ENCODE assay signal across 8 cellular contexts in the genomic region with DNA sequence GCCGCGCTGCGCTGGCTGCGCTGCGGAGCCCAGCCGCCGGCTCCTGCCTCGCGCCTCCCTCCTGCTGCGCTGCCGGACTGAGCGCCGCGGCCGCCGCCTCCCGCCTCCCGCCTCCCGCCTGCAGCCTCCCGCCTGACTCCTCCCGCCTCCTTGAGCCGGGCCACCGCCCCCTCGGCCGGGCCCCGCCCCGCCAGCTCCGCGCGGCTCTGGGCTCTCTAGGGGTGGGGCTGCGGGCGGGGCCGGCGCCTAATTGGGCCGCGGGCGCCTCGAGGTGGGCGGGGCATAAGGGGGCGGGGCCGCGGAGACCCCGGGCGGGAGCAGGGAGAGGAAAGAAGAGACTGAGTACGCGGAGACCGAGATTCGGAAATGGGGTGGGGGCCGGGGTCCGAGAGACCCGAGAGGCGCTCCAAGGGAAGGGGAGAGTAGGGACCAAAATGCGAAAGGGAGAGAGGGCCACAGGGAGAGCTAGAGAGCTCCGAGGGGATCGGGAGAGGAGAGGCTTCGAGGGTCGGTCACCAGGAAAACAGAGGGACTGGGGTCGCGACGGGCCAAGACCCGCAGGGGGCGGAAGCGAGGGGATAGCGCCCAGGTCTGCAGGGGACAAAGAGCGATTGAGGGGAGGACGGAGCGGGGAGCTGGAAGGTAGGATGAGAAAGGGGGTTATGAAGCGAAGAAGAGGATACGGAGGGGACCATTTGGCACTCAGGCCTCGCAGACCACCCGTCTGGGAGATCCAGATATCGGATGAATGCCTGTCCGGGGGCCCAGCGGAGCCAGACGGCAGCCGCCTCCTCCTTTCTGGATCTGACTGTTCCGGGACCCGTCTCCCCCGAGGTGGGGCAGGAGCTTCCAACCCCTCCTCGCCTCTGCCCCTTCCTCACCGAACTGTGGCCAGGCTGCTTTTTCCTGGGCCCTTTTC. TPM values are rescaled to one million over a fixed set of nuclear protein-coding genes. Genes with fewer than 3 reads are reported as not detected.
DNase-seq lines count a peak whose midpoint lies in the region; ATAC-seq, FAIRE-seq and TF ChIP-seq lines count a peak whose summit lies in the region.

C1QL1 (minus strand) TSS at position 79 of the 919 bp plus-strand sequence. CDS start 255 bp downstream, outside the sequence.

- CTCF ChIA-PET in HepG2 (lab: Yijun Ruan, JAX; ENCODE audit: low intra/inter-chr PET ratio, low total read pairs) = no interaction called here

- peak within 1 kb of the TSS; percentile 99 for H3K4me2 ChIP-seq in HepG2 (ENCODE audit: low read depth, low read length)

- no peaks in the 10 kb centered on the region for H3K36me3 Mint-ChIP-seq in activated CD4-positive, alpha-beta T cell treated with anti-CD3 and anti-CD28 coated beads, Interleukin-2, amount 10 ng/mL, durations not matched to agents 24 days and 14 days (ENCODE audit: low read depth)

- peak; percentile 77 for DNase-seq in NCI-H345 treated with DMSO at 0.1 percent for 48 hours (lab: John Stamatoyannopoulos, UW; ENCODE audit: unreplicated experiment)
- DNase-seq in activated CD4-positive, alpha-beta T cell treated with anti-CD3 and anti-CD28 coated beads, Interleukin-2, amount 10 ng/mL, durations not matched to agents 24 days and 14 days = peak; percentile 97
- DNase-seq in coronary artery (ENCODE audit: low spot score) = peak; percentile 84
- DNase-seq in HepG2 (ENCODE audit: low spot score) = peak; percentile 84
- peak; percentile 87 to 92 for DNase-seq in stimulated activated CD4-positive, alpha-beta T cell treated with anti-CD3 and anti-CD28 coated beads, Interleukin-2, amount 100 ng/mL, for 24 hours

- H3K4me1 ChIP-seq in ACC112 (ENCODE audit: control insufficient read depth, insufficient read depth, low read length, unreplicated experiment) (peaks cover 19% of the 10 kb centered on the region), HepG2 (ENCODE audit: insufficient read depth, low read length) (peaks cover 36% of the 10 kb centered on the region)

- no peak for FAIRE-seq in HepG2 (lab: Jason Lieb, UNC)

- H3K27me3 ChIP-seq in ACC112 (ENCODE audit: insufficient read depth, low read length) = peaks cover 38% of the 10 kb centered on the region
- H3K27me3 ChIP-seq in HepG2 (ENCODE audit: control insufficient read depth in 1 of 2, insufficient read depth in 2 of 2, low read length in 2 of 2) = peaks cover 35 to 79% of the 10 kb centered on the region in 2 experiments

- TF ChIP-seq RAD21 in HepG2 (CRISPR knock-in tag; IDR thresholded peaks at IDR 0.05) = 0 out of 2 replicates have a peak, but pooled peaks have one; percentile 15

- H3K36me3 ChIP-seq in ACC112 (ENCODE audit: insufficient read depth, low read length) (no peaks in the 10 kb centered on the region), HepG2 (replicated peaks in 1 of 2; ENCODE audit: control insufficient read depth in 1 of 2, insufficient read depth in 2 of 2, low read length in 2 of 2) (no peaks in the 10 kb centered on the region)

- TF ChIP-seq CTCF in coronary artery (IDR thresholded peaks at IDR 0.05) = no peak
- TF ChIP-seq CTCF in HepG2 (CRISPR knock-in tag; IDR thresholded peaks at IDR 0.05) = peak; percentile 65

- POLR2A ChIA-PET in HepG2 (lab: Yijun Ruan, JAX) = interaction anchor here (0.6 to 1.7 kb wide), 5 partner anchors 12 to 966 kb away, joined by 3 to 10 read pairs (median 3); partner anchors contain the start of gene HEXIM1

- H3K4me3 ChIP-seq in ACC112 (ENCODE audit: low read depth, low read length) (peak within 1 kb of the TSS; percentile 71), coronary artery (peak within 1 kb of the TSS; percentile 62), HepG2 (replicated peaks in 1 of 3; ENCODE audit: insufficient read depth in 1 of 3, low read depth in 2 of 3, low read length in 3 of 3) (peak within 1 kb of the TSS; percentile 56 to 83 (median 63))

- no peaks in the 10 kb centered on the region for H4K20me1 ChIP-seq in HepG2 (ENCODE audit: insufficient read depth, low read length)

- H3K27ac ChIP-seq in ACC112 (ENCODE audit: low read depth, low read length) = no peak within 1 kb of the TSS
- H3K27ac ChIP-seq in coronary artery = no peak within 1 kb of the TSS
- no peak within 1 kb of the TSS for H3K27ac ChIP-seq in HepG2 (ENCODE audit: extremely low read length, insufficient read depth, low read length)

- peaks cover 68% of the 10 kb centered on the region for H3K27me3 Mint-ChIP-seq in activated CD4-positive, alpha-beta T cell treated with anti-CD3 and anti-CD28 coated beads, Interleukin-2, amount 10 ng/mL, durations not matched to agents 24 days and 14 days

- H3K9me3 Mint-ChIP-seq in activated CD4-positive, alpha-beta T cell treated with anti-CD3 and anti-CD28 coated beads, Interleukin-2, amount 10 ng/mL, durations not matched to agents 24 days and 14 days = no peaks in the 10 kb centered on the region

- 0 out of 4 replicates have a peak, but pooled peaks of 1 of the 2 experiments have one; percentile 18 for TF ChIP-seq EP300 in HepG2 (IDR thresholded peaks at IDR 0.05; ENCODE audit: low read depth in 2 of 2, low read length in 2 of 2)
- TF ChIP-seq EP300 in HepG2 (CRISPR knock-in tag; IDR thresholded peaks at IDR 0.05; ENCODE audit: borderline replicate concordance) = no peak

- peak within 1 kb of the TSS; percentile 51 for H3K27ac Mint-ChIP-seq in activated CD4-positive, alpha-beta T cell treated with anti-CD3 and anti-CD28 coated beads, Interleukin-2, amount 10 ng/mL, durations not matched to agents 24 days and 14 days

- no peaks in the 10 kb centered on the region for H3K9me3 ChIP-seq in HepG2 (ENCODE audit: low read length)

- H3K79me2 ChIP-seq in ACC112 (ENCODE audit: control insufficient read depth, insufficient read depth, low read length, unreplicated experiment) (no peaks in the 10 kb centered on the region), HepG2 (ENCODE audit: insufficient read depth, low read length) (no peaks in the 10 kb centered on the region)

- BruUV-seq in HepG2 (replicated peaks; lab: Mats Ljungman, UMichigan) = no TSS peak

- H2AFZ ChIP-seq in ACC112 (ENCODE audit: low read length, unreplicated experiment) = peak within 1 kb of the TSS; percentile 34
- no peak within 1 kb of the TSS for H2AFZ ChIP-seq in HepG2 (ENCODE audit: low read length)

- whole genome bisulfite sequencing in HepG2 (ENCODE audit: low lambda C conversion rate) = 11% methylated on average over 58 of the region's 81 CpGs

- H3K4me1 Mint-ChIP-seq in activated CD4-positive, alpha-beta T cell treated with anti-CD3 and anti-CD28 coated beads, Interleukin-2, amount 10 ng/mL, durations not matched to agents 24 days and 14 days = peaks cover 32% of the 10 kb centered on the region

- intact Hi-C loops in activated CD4-positive, alpha-beta T cell treated with anti-CD3 and anti-CD28 coated beads, Interleukin-2, amount 10 ng/mL, durations not matched to agents 24 days and 14 days (cut with micrococcal nuclease) = loop anchor here (1.0 kb wide), 1 partner anchor 21 kb away; the partner anchor contains the start of gene KIF18B
- intact Hi-C loops in HepG2 (cut with micrococcal nuclease; ENCODE audit: unreplicated experiment) = no loop called here

- in situ Hi-C loops in HepG2 (cut with HindIII; ENCODE audit: extremely low pct_ligation_motif_present, low pct_unique_long_range_greater_than_20kb) = no loop called here

- H3K9ac ChIP-seq in HepG2 (ENCODE audit: insufficient read depth, low read depth, low read length) = 0 out of 2 replicates have a peak within 1 kb of the TSS, but pooled peaks have one; percentile 36

- ATAC-seq in GM18868 (IDR thresholded peaks at IDR 0.05; ENCODE audit: unreplicated experiment) (peak; percentile 89), HG03175 (IDR thresholded peaks at IDR 0.05; ENCODE audit: unreplicated experiment) (peak; percentile 86), HepG2 (peak; percentile 89)

- H3K4me3 Mint-ChIP-seq in activated CD4-positive, alpha-beta T cell treated with anti-CD3 and anti-CD28 coated beads, Interleukin-2, amount 10 ng/mL, durations not matched to agents 24 days and 14 days = peak within 1 kb of the TSS; percentile 91

- no peak for TF ChIP-seq POLR2A in HepG2 (IDR thresholded peaks at IDR 0.05; ENCODE audit: insufficient read depth in 1 of 2, low read depth in 2 of 2, low read length in 2 of 2)

TF ChIP-seq in HepG2, 621 proteins besides CTCF, POLR2A, EP300 and RAD21 (continues in another document):
- TF ChIP-seq MTA1 (CRISPR knock-in tag; IDR thresholded peaks at IDR 0.05; ENCODE audit: borderline replicate concordance) (peak; percentile 8; the same call in 1 of the 2 replicates), SP4 (CRISPR knock-in tag; IDR thresholded peaks at IDR 0.05) (peak; percentile 81), ZBTB38 (CRISPR knock-in tag; IDR thresholded peaks at IDR 0.05) (no peak), MBD4 (IDR thresholded peaks at IDR 0.05; ENCODE audit: borderline replicate concordance, low read length) (no peak), ZNF549 (CRISPR knock-in tag; IDR thresholded peaks at IDR 0.05) (no peak)

RNA-seq across cellular contexts. Expression of gene C1QL1, which starts in this region (rescaled TPM):
- total RNA-seq in activated CD4-positive, alpha-beta T cell treated with anti-CD3 and anti-CD28 coated beads, Interleukin-2, amount 10 ng/mL, durations not matched to agents 24 days and 14 days = 0.21 and 0.42 TPM in 2 replicates
- 0.11 TPM in 1 of 2 replicates, not detected in the other for total RNA-seq in HepG2 (2016; rRNA removed; fragmentation: Illumina TruSeq; extraction: Trizol)
- not detected in 2 replicates for total RNA-seq in HepG2 (2016; cell fraction: cytosol; rRNA removed; fragmentation: Illumina TruSeq; extraction: Trizol; ENCODE audit: low read depth)
- not detected in 2 replicates for total RNA-seq in HepG2 (2016; cell fraction: insoluble cytoplasmic fraction; rRNA removed; fragmentation: Illumina TruSeq; extraction: Trizol)
- 0.14 TPM in 1 of 2 replicates, not detected in the other for total RNA-seq in HepG2 (2016; cell fraction: membrane; rRNA removed; fragmentation: Illumina TruSeq; extraction: Trizol)
- not detected in 2 replicates for total RNA-seq in HepG2 (2016; cell fraction: nucleus; rRNA removed; fragmentation: Illumina TruSeq; extraction: Trizol)
- polyA plus RNA-seq in HepG2 (2011; rRNA removed) = 0.07 and 0.11 TPM in 2 replicates
- polyA plus RNA-seq in HepG2 (2011; cell fraction: cytosol; rRNA removed) = 0.10 and 0.20 TPM in 2 replicates
- 0.14 TPM in 1 of 2 replicates, not detected in the other for polyA plus RNA-seq in HepG2 (2011; cell fraction: nucleus; rRNA removed)
- 0.24 TPM in 1 of 2 replicates, not detected in the other for polyA plus RNA-seq in HepG2 (2012)
- polyA plus RNA-seq in HepG2 (2016; cell fraction: cytosol; fragmentation: Illumina TruSeq; extraction: Trizol; ENCODE audit: low read depth) = 0.38 and 0.43 TPM in 2 replicates
- polyA plus RNA-seq in HepG2 (2016; cell fraction: insoluble cytoplasmic fraction; fragmentation: Illumina TruSeq; extraction: Trizol; ENCODE audit: low read depth) = not detected in 2 replicates
- polyA plus RNA-seq in HepG2 (2016; cell fraction: membrane; fragmentation: Illumina TruSeq; extraction: Trizol; ENCODE audit: low read depth) = 0.15 and 0.29 TPM in 2 replicates
- polyA plus RNA-seq in HepG2 (2016; cell fraction: nucleus; fragmentation: Illumina TruSeq; extraction: Trizol; ENCODE audit: insufficient read depth, low read depth) = not detected in 2 replicates
- polyA minus RNA-seq in HepG2 (2011; rRNA and poly(A)+ RNA removed; ENCODE audit: low replicate concordance) = 1.1 TPM in 1 of 2 replicates, not detected in the other
- polyA minus RNA-seq in HepG2 (2011; cell fraction: cytosol; rRNA and poly(A)+ RNA removed) = not detected in 2 replicates
- not detected in 2 replicates for polyA minus RNA-seq in HepG2 (2011; cell fraction: nucleus; rRNA and poly(A)+ RNA removed)

Comparison
In these comparisons a context has a peak if more than half of its experiments do, and no peak if none do; other contexts are left out.
1. Peak in DNase-seq in activated CD4-positive, alpha-beta T cell treated with anti-CD3 and anti-CD28 coated beads, Interleukin-2, amount 10 ng/mL, durations not matched to agents 24 days and 14 days; RNA of the gene not detected or under 1 TPM.